ENCODE assay signal across 8 cellular contexts in genomic region chr17:40417609-40418427, GRCh38.
DNase-seq lines count a peak whose midpoint lies in the region; ATAC-seq, FAIRE-seq and TF ChIP-seq lines count a peak whose summit lies in the region.

TOP2A (minus strand) TSS chr17:40417896; CDS start chr17:40417791, 105 bp downstream.

- peak; percentile 94 for ATAC-seq in HG03378 (IDR thresholded peaks at IDR 0.05; ENCODE audit: unreplicated experiment)

- FAIRE-seq in islet of Langerhans (lab: Jason Lieb, UNC): peak; percentile 99

- peak; percentile 88 for TF ChIP-seq POLR2A in GM19099 (IDR thresholded peaks at IDR 0.05; ENCODE audit: extremely low read depth, insufficient read length, low read depth)

- DNase-seq in AML-193 (lab: John Stamatoyannopoulos, UW): peak; percentile 99 to 100
- peak; percentile 98 for DNase-seq in NCI-H446 treated with DMSO at 0.1 percent for 48 hours (lab: John Stamatoyannopoulos, UW)
- peak; percentile 93 for DNase-seq in activated CD4-positive, CD25-positive, alpha-beta regulatory T cell treated with anti-CD3 and anti-CD28 coated beads, Interleukin-2, amount 50 U/mL, for 16 hours (ENCODE audit: low read depth, low spot score)
- peak; percentile 100 for DNase-seq in cerebellar cortex (ENCODE audit: low spot score)
- peak; percentile 82 for DNase-seq in stimulated activated CD4-positive, alpha-beta T cell treated with anti-CD3 and anti-CD28 coated beads, Interleukin-12 subunit alpha, Interleukin-12 subunit beta, amount 100 ng/mL, for 4 hours

Comparison
In these comparisons a context has a peak if more than half of its experiments do, and no peak if none do; other contexts are left out.
1. Peak in every context shown above with its lines: DNase-seq and ATAC-seq.